In the genomic region with DNA sequence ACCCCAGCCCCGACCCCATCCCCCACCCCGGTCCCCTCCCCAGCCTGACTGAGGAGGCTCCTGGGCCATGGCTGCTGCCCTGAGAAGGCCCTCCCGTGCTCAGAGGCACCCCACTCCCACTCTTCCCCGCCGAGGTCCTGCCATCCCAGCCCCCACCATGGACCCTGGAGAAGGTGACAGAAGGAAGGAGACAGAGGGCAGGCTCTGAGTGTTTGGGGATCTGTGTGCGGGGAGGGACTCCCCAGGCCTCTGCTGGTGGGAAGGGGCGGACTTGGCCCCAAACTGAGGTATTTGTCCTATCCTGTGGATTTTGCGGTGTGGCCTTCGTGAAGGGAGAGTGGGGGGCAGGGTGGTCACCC, we compare ENCODE assay signal across 1 cellular context.
TF ChIP-seq lines count a peak whose summit lies in the region.

No MANE protein-coding gene starts in this region.

TF ChIP-seq in SK-N-SH, 30 proteins besides CTCF, POLR2A, EP300 and RAD21:
- no peak for TF ChIP-seq GABPA (IDR thresholded peaks at IDR 0.05; ENCODE audit: low read depth)
- TF ChIP-seq, protein P1, sequence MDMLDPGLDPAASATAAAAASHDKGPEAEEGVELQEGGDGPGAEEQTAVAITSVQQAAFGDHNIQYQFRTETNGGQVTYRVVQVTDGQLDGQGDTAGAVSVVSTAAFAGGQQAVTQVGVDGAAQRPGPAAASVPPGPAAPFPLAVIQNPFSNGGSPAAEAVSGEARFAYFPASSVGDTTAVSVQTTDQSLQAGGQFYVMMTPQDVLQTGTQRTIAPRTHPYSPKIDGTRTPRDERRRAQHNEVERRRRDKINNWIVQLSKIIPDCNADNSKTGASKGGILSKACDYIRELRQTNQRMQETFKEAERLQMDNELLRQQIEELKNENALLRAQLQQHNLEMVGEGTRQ (IDR thresholded peaks at IDR 0.05; ENCODE audit: borderline replicate concordance, low read depth, low read length) = no peak
- TF ChIP-seq, protein P2, sequence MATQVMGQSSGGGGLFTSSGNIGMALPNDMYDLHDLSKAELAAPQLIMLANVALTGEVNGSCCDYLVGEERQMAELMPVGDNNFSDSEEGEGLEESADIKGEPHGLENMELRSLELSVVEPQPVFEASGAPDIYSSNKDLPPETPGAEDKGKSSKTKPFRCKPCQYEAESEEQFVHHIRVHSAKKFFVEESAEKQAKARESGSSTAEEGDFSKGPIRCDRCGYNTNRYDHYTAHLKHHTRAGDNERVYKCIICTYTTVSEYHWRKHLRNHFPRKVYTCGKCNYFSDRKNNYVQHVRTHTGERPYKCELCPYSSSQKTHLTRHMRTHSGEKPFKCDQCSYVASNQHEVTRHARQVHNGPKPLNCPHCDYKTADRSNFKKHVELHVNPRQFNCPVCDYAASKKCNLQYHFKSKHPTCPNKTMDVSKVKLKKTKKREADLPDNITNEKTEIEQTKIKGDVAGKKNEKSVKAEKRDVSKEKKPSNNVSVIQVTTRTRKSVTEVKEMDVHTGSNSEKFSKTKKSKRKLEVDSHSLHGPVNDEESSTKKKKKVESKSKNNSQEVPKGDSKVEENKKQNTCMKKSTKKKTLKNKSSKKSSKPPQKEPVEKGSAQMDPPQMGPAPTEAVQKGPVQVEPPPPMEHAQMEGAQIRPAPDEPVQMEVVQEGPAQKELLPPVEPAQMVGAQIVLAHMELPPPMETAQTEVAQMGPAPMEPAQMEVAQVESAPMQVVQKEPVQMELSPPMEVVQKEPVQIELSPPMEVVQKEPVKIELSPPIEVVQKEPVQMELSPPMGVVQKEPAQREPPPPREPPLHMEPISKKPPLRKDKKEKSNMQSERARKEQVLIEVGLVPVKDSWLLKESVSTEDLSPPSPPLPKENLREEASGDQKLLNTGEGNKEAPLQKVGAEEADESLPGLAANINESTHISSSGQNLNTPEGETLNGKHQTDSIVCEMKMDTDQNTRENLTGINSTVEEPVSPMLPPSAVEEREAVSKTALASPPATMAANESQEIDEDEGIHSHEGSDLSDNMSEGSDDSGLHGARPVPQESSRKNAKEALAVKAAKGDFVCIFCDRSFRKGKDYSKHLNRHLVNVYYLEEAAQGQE (IDR thresholded peaks at IDR 0.05; ENCODE audit: low read depth, low read length) = no peak
- no peak for TF ChIP-seq RXRA (IDR thresholded peaks at IDR 0.05; ENCODE audit: borderline replicate concordance, low read depth)
- TF ChIP-seq RFX5 (IDR thresholded peaks at IDR 0.05; ENCODE audit: low read length) = no peak
- no peak for TF ChIP-seq FOSL2 (IDR thresholded peaks at IDR 0.05; ENCODE audit: borderline replicate concordance, low read depth)
- no peak for TF ChIP-seq NRF1 (IDR thresholded peaks at IDR 0.05; ENCODE audit: low read depth, low read length)
- TF ChIP-seq TEAD4 (IDR thresholded peaks at IDR 0.05; ENCODE audit: borderline replicate concordance, insufficient read depth) = no peak
- TF ChIP-seq YY1 (IDR thresholded peaks at IDR 0.05; ENCODE audit: low read depth) = no peak
- no peak for TF ChIP-seq CHD2 (IDR thresholded peaks at IDR 0.05; ENCODE audit: low read length, partially characterized antibody)
- no peak for TF ChIP-seq NFIC (IDR thresholded peaks at IDR 0.05; ENCODE audit: borderline replicate concordance)
- TF ChIP-seq, protein P3, sequence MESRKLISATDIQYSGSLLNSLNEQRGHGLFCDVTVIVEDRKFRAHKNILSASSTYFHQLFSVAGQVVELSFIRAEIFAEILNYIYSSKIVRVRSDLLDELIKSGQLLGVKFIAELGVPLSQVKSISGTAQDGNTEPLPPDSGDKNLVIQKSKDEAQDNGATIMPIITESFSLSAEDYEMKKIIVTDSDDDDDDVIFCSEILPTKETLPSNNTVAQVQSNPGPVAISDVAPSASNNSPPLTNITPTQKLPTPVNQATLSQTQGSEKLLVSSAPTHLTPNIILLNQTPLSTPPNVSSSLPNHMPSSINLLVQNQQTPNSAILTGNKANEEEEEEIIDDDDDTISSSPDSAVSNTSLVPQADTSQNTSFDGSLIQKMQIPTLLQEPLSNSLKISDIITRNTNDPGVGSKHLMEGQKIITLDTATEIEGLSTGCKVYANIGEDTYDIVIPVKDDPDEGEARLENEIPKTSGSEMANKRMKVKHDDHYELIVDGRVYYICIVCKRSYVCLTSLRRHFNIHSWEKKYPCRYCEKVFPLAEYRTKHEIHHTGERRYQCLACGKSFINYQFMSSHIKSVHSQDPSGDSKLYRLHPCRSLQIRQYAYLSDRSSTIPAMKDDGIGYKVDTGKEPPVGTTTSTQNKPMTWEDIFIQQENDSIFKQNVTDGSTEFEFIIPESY (IDR thresholded peaks at IDR 0.05; ENCODE audit: borderline replicate concordance, low read depth) = no peak
TF ChIP-seq in SK-N-SH: peak in this region for 0.
